In genomic region chr4:48635310-48635709, GRCh38 we compare ENCODE assay signal across 9 cellular contexts.
DNase-seq lines count a peak whose midpoint lies in the region; ATAC-seq and TF ChIP-seq lines count a peak whose summit lies in the region.
"Had no signal": no experiment of that assay in that cellular context is flagged by ENCODE, and none has a peak within 500 bp of the region (broad histone marks: within the 10 kb centered on the region; RNA-seq: fewer than 3 reads in every experiment).

No MANE protein-coding gene starts in this region.

- no peak for TF ChIP-seq POLR2A in sigmoid colon (IDR thresholded peaks at IDR 0.05)

- H3K9me3 Mint-ChIP-seq in activated T-cell treated with anti-CD3 and anti-CD28 coated beads, Interleukin-2, amount 50 U/mL, for 72 hours: no peaks in the 10 kb centered on the region

- H3K27me3 Mint-ChIP-seq in activated T-cell treated with anti-CD3 and anti-CD28 coated beads, Interleukin-2, amount 50 U/mL, for 72 hours (ENCODE audit: low read depth): no peaks in the 10 kb centered on the region

- no peak for TF ChIP-seq CTCF in mucosa of descending colon (IDR thresholded peaks at IDR 0.05)
- no peak for TF ChIP-seq CTCF in sigmoid colon (IDR thresholded peaks at IDR 0.05)

- intact Hi-C loops in mucosa of descending colon (cut with DNase I, micrococcal nuclease): no loop called here
- intact Hi-C loops in sigmoid colon (cut with DNase I): no loop called here

- peak; percentile 69 for DNase-seq in DMS53 treated with DMSO at 0.1 percent for 48 hours (lab: John Stamatoyannopoulos, UW; ENCODE audit: unreplicated experiment)
- DNase-seq in activated T-cell treated with anti-CD3 and anti-CD28 coated beads, Interleukin-2, amount 50 U/mL, for 72 hours: peak in 1 of 2 donors; percentile 5
- no peak for DNase-seq in mucosa of descending colon
- no peak for DNase-seq in sigmoid colon
- no peak for DNase-seq in NK-92 treated with Interleukin-12 subunit alpha and Interleukin-12 subunit beta, amount 100 ng/mL, for 24 hours (lab: John Stamatoyannopoulos, UW)

- no peaks in the 10 kb centered on the region for H3K36me3 ChIP-seq in mucosa of descending colon (ENCODE audit: low read depth)
- H3K36me3 ChIP-seq in sigmoid colon: no peaks in the 10 kb centered on the region

- no peak overlapping the region for H3K27ac ChIP-seq in sigmoid colon
- H3K27ac ChIP-seq: SK-N-MC had no signal

- H3K4me3 Mint-ChIP-seq in activated T-cell treated with anti-CD3 and anti-CD28 coated beads, Interleukin-2, amount 50 U/mL, for 72 hours: no peak overlapping the region

- H3K36me3 Mint-ChIP-seq in activated T-cell treated with anti-CD3 and anti-CD28 coated beads, Interleukin-2, amount 50 U/mL, for 72 hours (ENCODE audit: insufficient read depth in 2 of 2): no peaks in the 10 kb centered on the region

- H3K27me3 ChIP-seq in sigmoid colon: no peaks in the 10 kb centered on the region

- H3K9me3 ChIP-seq in mucosa of descending colon (no peaks in the 10 kb centered on the region), sigmoid colon (no peaks in the 10 kb centered on the region)

- no peaks in the 10 kb centered on the region for H3K4me1 Mint-ChIP-seq in activated T-cell treated with anti-CD3 and anti-CD28 coated beads, Interleukin-2, amount 50 U/mL, for 72 hours (ENCODE audit: low read depth)

- no peak for TF ChIP-seq EP300 in sigmoid colon (IDR thresholded peaks at IDR 0.05)

- 84 to 87% methylated on average over 3 of the region's 3 CpGs for WGBS in sigmoid colon, 2 donors

- peak overlapping the region; percentile 20 for H3K27ac Mint-ChIP-seq in activated T-cell treated with anti-CD3 and anti-CD28 coated beads, Interleukin-2, amount 50 U/mL, for 72 hours

- peak; percentile 77 for ATAC-seq in HG02884 (IDR thresholded peaks at IDR 0.05; ENCODE audit: unreplicated experiment)
- ATAC-seq in activated T-cell treated with anti-CD3 and anti-CD28 coated beads, Interleukin-2, amount 50 U/mL, for 72 hours (replicated peaks in 1 of 2): peak; percentile 76 to 84
- peak; percentile 54 for ATAC-seq in mucosa of descending colon
- ATAC-seq in GM21723 (IDR thresholded peaks at IDR 0.05; ENCODE audit: unreplicated experiment): no peak
- no peak for ATAC-seq in HG03108 (IDR thresholded peaks at IDR 0.05; ENCODE audit: unreplicated experiment)

- H3K4me1 ChIP-seq in mucosa of descending colon (ENCODE audit: low read depth) (peaks cover 22% of the 10 kb centered on the region), sigmoid colon (peaks cover 0 to 14% (median 3%) of the 10 kb centered on the region in 4 donors)

- H3K4me3 ChIP-seq in mucosa of descending colon (no peak overlapping the region), sigmoid colon (no peak overlapping the region)
- H3K4me3 ChIP-seq: SK-N-MC had no signal

Comparison
In these comparisons a context has a peak if more than half of its experiments do, and no peak if none do; other contexts are left out.
1. ATAC-seq: peak in HG02884 (single experiment), activated T-cell treated with anti-CD3 and anti-CD28 coated beads, Interleukin-2, amount 50 U/mL, for 72 hours (2 of 2) and mucosa of descending colon (single experiment); none in GM21723 (single experiment) and HG03108 (single experiment).